In genomic region chr1:54268714-54269297, GRCh38 we compare ENCODE assay signal across 20 cellular contexts.
DNase-seq lines count a peak whose midpoint lies in the region; TF ChIP-seq lines count a peak whose summit lies in the region.
"Had no signal": no experiment of that assay in that cellular context is flagged by ENCODE, and none has a peak within 500 bp of the region (broad histone marks: within the 10 kb centered on the region; RNA-seq: fewer than 3 reads in every experiment).

No MANE protein-coding gene starts in this region.

- CTCF ChIA-PET in HEK293 (lab: Yijun Ruan, JAX), result no interaction called here

- H3K27me3 Mint-ChIP-seq in progenitor cell of endocrine pancreas, result no peaks in the 10 kb centered on the region
- H3K27me3 Mint-ChIP-seq: memory B cell had no signal

- H3K9me3 Mint-ChIP-seq in progenitor cell of endocrine pancreas (ENCODE audit: low read depth), result no peaks in the 10 kb centered on the region
- H3K9me3 Mint-ChIP-seq: activated T-helper 1 cell treated with anti-CD3 and anti-CD28 coated beads, Interleukin-12 subunit alpha, Interleukin-12 subunit beta, Interleukin-2, Interleukin-4 antibody, amounts not matched to agents 30 ng/mL and 10 ng/mL and 1 ng/mL, durations not matched to agents 14 hours and 24 hours and 36 hours; memory B cell; T-helper 2 cell treated with Interferon-gamma antibody and Interleukin-4, amounts not matched to agents 5 μg/mL and 100 μg/mL, for 36 hours had no signal

- peaks cover 13% of the 10 kb centered on the region for H3K4me1 Mint-ChIP-seq in progenitor cell of endocrine pancreas (ENCODE audit: low read depth)

- H3K36me3 ChIP-seq in HEK293 (ENCODE audit: control insufficient read depth in 2 of 2, insufficient read depth in 1 of 2, low read length in 2 of 2), result peaks cover 0 to 7% of the 10 kb centered on the region in 2 experiments; a peak in 1 of 3 replicates
- H3K36me3 ChIP-seq in WERI-Rb-1, result peaks cover 73% of the 10 kb centered on the region
- H3K36me3 ChIP-seq: transverse colon had no signal

- H3K27me3 ChIP-seq in WERI-Rb-1 (ENCODE audit: insufficient read depth, low read depth, severe bottlenecking), result no peaks in the 10 kb centered on the region
- H3K27me3 ChIP-seq: BLaER1 treated with 17β-estradiol and CSF1 and Interleukin-3, amounts not matched to agents 10 nM and 100 nM; transverse colon had no signal

- TF ChIP-seq CTCF in HEK293 (tag by site-specific recombination; IDR thresholded peaks at IDR 0.05) (no peak), fibroblast of the aortic adventitia (IDR thresholded peaks at IDR 0.05; ENCODE audit: insufficient read depth, low read length) (no peak), progenitor cell of endocrine pancreas (IDR thresholded peaks at IDR 0.05; ENCODE audit: unreplicated experiment) (no peak), WERI-Rb-1 (IDR thresholded peaks at IDR 0.05; ENCODE audit: low read depth, low read length) (no peak)

- no peaks in the 10 kb centered on the region for H3K4me1 ChIP-seq in HEK293 (ENCODE audit: control insufficient read depth, insufficient read depth, low read length)

- DNase-seq in NCI-H2171 treated with DMSO at 0.1 percent for 48 hours (lab: John Stamatoyannopoulos, UW), result peak; percentile 31
- no peak for DNase-seq in NCI-H2171 (lab: John Stamatoyannopoulos, UW)
- peak; percentile 39 for DNase-seq in fibroblast of the aortic adventitia (ENCODE audit: low read depth)
- DNase-seq in progenitor cell of endocrine pancreas (ENCODE audit: low spot score, unreplicated experiment), result no peak
- no peak for DNase-seq in WERI-Rb-1
- DNase-seq in kidney glomerular epithelial cell (lab: John Stamatoyannopoulos, UW), result no peak
- no peak for DNase-seq in NCI-H1048 (lab: John Stamatoyannopoulos, UW)
- DNase-seq: activated CD8-positive, alpha-beta memory T cell treated with anti-CD3 and anti-CD28 coated beads for 24 hours; DMS153; islet precursor cell; NCI-H1436 treated with DMSO at 0.1 percent for 48 hours; NCI-H526; PC-3; transverse colon had no signal

- H3K4me3 ChIP-seq in HEK293 (ENCODE audit: low read depth, low read length), result no peak overlapping the region
- no peak overlapping the region for H3K4me3 ChIP-seq in fibroblast of the aortic adventitia (ENCODE audit: low read depth, low read length)
- H3K4me3 ChIP-seq in WERI-Rb-1 (ENCODE audit: low read depth, low read length), result no peak overlapping the region
- H3K4me3 ChIP-seq: BLaER1 treated with 17β-estradiol and CSF1 and Interleukin-3, amounts not matched to agents 10 nM and 100 nM; transverse colon had no signal

- H3K27ac ChIP-seq in HEK293 (ENCODE audit: extremely low read depth, low read depth, low read length) (no peak overlapping the region), WERI-Rb-1 (no peak overlapping the region)
- H3K27ac ChIP-seq: BLaER1 treated with 17β-estradiol and CSF1 and Interleukin-3, amounts not matched to agents 10 nM and 100 nM; KMS-11 had no signal

- POLR2A ChIA-PET in HEK293 (lab: Yijun Ruan, JAX), result no interaction called here

- H3K4me3 Mint-ChIP-seq in progenitor cell of endocrine pancreas (ENCODE audit: low read depth), result no peak overlapping the region
- H3K4me3 Mint-ChIP-seq: activated T-helper 1 cell treated with anti-CD3 and anti-CD28 coated beads, Interleukin-12 subunit alpha, Interleukin-12 subunit beta, Interleukin-2, Interleukin-4 antibody, amounts not matched to agents 30 ng/mL and 10 ng/mL and 1 ng/mL, durations not matched to agents 14 hours and 24 hours and 36 hours; memory B cell; T-helper 2 cell treated with Interferon-gamma antibody and Interleukin-4, amounts not matched to agents 5 μg/mL and 100 μg/mL, for 36 hours had no signal

- H3K27ac Mint-ChIP-seq in progenitor cell of endocrine pancreas, result peak overlapping the region; percentile 56
- H3K27ac Mint-ChIP-seq: activated T-helper 1 cell treated with anti-CD3 and anti-CD28 coated beads, Interleukin-12 subunit alpha, Interleukin-12 subunit beta, Interleukin-2, Interleukin-4 antibody, amounts not matched to agents 30 ng/mL and 10 ng/mL and 1 ng/mL, durations not matched to agents 14 hours and 24 hours and 36 hours; memory B cell; T-helper 2 cell treated with Interferon-gamma antibody and Interleukin-4, amounts not matched to agents 5 μg/mL and 100 μg/mL, for 36 hours had no signal

- no peaks in the 10 kb centered on the region for H3K9me3 ChIP-seq in HEK293 (ENCODE audit: control insufficient read depth, insufficient read depth, low read depth, low read length)
- H3K9me3 ChIP-seq in WERI-Rb-1 (ENCODE audit: severe bottlenecking), result no peaks in the 10 kb centered on the region
- H3K9me3 ChIP-seq: BLaER1 treated with 17β-estradiol and CSF1 and Interleukin-3, amounts not matched to agents 10 nM and 100 nM; transverse colon had no signal

- H3K36me3 Mint-ChIP-seq in progenitor cell of endocrine pancreas (ENCODE audit: insufficient read depth), result peaks cover 2% of the 10 kb centered on the region

TF ChIP-seq in HEK293, 187 proteins besides CTCF, POLR2A, EP300 and RAD21:
- TF ChIP-seq, protein P1, sequence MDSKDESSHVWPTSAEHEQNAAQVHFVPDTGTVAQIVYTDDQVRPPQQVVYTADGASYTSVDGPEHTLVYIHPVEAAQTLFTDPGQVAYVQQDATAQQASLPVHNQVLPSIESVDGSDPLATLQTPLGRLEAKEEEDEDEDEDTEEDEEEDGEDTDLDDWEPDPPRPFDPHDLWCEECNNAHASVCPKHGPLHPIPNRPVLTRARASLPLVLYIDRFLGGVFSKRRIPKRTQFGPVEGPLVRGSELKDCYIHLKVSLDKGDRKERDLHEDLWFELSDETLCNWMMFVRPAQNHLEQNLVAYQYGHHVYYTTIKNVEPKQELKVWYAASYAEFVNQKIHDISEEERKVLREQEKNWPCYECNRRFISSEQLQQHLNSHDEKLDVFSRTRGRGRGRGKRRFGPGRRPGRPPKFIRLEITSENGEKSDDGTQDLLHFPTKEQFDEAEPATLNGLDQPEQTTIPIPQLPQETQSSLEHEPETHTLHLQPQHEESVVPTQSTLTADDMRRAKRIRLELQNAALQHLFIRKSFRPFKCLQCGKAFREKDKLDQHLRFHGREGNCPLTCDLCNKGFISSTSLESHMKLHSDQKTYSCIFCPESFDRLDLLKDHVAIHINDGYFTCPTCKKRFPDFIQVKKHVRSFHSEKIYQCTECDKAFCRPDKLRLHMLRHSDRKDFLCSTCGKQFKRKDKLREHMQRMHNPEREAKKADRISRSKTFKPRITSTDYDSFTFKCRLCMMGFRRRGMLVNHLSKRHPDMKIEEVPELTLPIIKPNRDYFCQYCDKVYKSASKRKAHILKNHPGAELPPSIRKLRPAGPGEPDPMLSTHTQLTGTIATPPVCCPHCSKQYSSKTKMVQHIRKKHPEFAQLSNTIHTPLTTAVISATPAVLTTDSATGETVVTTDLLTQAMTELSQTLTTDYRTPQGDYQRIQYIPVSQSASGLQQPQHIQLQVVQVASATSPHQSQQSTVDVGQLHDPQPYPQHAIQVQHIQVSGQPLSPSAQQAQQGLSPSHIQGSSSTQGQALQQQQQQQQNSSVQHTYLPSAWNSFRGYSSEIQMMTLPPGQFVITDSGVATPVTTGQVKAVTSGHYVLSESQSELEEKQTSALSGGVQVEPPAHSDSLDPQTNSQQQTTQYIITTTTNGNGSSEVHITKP (tag by site-specific recombination; IDR thresholded peaks at IDR 0.05), result 0 out of 2 replicates have a peak, but pooled peaks have one; percentile 22
- TF ChIP-seq ZSCAN16 (tag by site-specific recombination; IDR thresholded peaks at IDR 0.05), result no peak

Comparison
In these comparisons a context has a peak if more than half of its experiments do, and no peak if none do; other contexts are left out.
1. DNase-seq: peak in NCI-H2171 treated with DMSO at 0.1 percent for 48 hours (single experiment) and fibroblast of the aortic adventitia (single experiment); none in NCI-H2171 (single experiment), progenitor cell of endocrine pancreas (single experiment), WERI-Rb-1 (single experiment), kidney glomerular epithelial cell (single experiment) and NCI-H1048 (single experiment).